11 cellular contexts compared by ENCODE assay signal in the genomic region with DNA sequence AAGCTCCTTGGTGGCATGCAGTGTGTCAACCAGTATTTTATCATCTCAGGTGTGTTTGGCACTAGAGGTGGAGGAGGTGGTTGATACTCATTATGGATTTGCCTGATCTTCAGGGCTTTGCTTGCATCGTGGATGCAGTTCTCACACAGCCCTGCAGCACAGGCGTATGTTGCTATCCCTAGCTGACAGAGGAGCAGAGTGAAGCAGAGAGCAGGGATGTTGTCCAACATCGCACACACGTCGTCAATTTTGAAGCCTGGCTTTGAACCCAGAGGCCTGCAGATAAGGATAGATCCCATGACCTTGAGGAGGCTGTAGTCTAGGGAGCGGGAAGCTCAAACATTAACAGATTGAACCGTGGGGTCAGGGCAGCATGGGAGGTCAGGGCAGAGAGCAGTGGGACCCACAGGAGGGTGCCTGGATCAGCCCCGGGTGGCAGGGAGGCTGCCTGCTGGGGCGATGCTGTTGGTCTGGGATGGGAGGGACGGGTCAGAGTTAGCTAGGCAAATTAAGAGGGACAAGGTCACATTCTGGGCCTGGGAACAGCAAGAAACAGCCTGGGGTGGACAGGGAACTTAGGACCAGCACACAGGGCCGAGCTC. TPM values are rescaled to one million over a fixed set of nuclear protein-coding genes. Genes with fewer than 3 reads are reported as not detected.
DNase-seq lines count a peak whose midpoint lies in the region; ATAC-seq and TF ChIP-seq lines count a peak whose summit lies in the region.
"Had no signal": no experiment of that assay in that cellular context is flagged by ENCODE, and none has a peak within 500 bp of the region (broad histone marks: within the 10 kb centered on the region; RNA-seq: fewer than 3 reads in every experiment).

No MANE protein-coding gene starts in this region.

- H3K27ac Mint-ChIP-seq in neural crest cell (ENCODE audit: unreplicated experiment): no peak overlapping the region
- H3K27ac Mint-ChIP-seq: CD14-positive monocyte had no signal

- DNase-seq in HuH-7.5 (ENCODE audit: low spot score) (peak; percentile 50), cerebellar cortex (ENCODE audit: low spot score) (peak; percentile 58), neural crest cell (ENCODE audit: low read depth, low spot score) (no peak), epidermal melanocyte (ENCODE audit: insufficient read length, low spot score) (no peak), NCI-H2081 (lab: John Stamatoyannopoulos, UW) (no peak)
- DNase-seq: NCI-H1417 treated with DMSO at 0.1 percent for 48 hours, NCI-H526 treated with DMSO at 0.1 percent for 48 hours, RPMI8226 had no signal

- no peaks in the 10 kb centered on the region for H3K27me3 Mint-ChIP-seq in neural crest cell (ENCODE audit: low read depth)

- peaks cover 5% of the 10 kb centered on the region for H3K36me3 Mint-ChIP-seq in neural crest cell (ENCODE audit: low read depth)
- H3K36me3 Mint-ChIP-seq: IgD-negative memory B cell had no signal

- H3K4me3 Mint-ChIP-seq in neural crest cell: peak overlapping the region; percentile 2
- H3K4me3 Mint-ChIP-seq: CD14-positive monocyte had no signal

- H3K4me1 Mint-ChIP-seq in neural crest cell: peaks cover 64% of the 10 kb centered on the region

- H3K9me3 Mint-ChIP-seq in neural crest cell: no peaks in the 10 kb centered on the region
- H3K9me3 Mint-ChIP-seq: IgD-negative memory B cell had no signal

- TF ChIP-seq CTCF in neural crest cell (conservative IDR thresholded peaks at IDR 0.05): no peak

- no peak for ATAC-seq in HG02852 (IDR thresholded peaks at IDR 0.05; ENCODE audit: unreplicated experiment)

RNA-seq across cellular contexts. Expression of a gene that starts 4.2 kb away (rescaled TPM):
- 49.6 and 49.9 TPM in 2 replicates for total RNA-seq in neural crest cell

RNA-seq across cellular contexts. Expression of a gene that starts 43.8 kb away (rescaled TPM):
- total RNA-seq in neural crest cell: 1.0 and 1.1 TPM in 2 replicates

RNA-seq across cellular contexts. Expression of a gene that starts 55.7 kb away (rescaled TPM):
- 2.2 and 3.3 TPM in 2 replicates for total RNA-seq in neural crest cell

Comparison
In these comparisons a context has a peak if more than half of its experiments do, and no peak if none do; other contexts are left out.
1. DNase-seq: peak in HuH-7.5 (single experiment) and cerebellar cortex (single experiment); none in neural crest cell (single experiment), epidermal melanocyte (single experiment) and NCI-H2081 (0 of 2).